ENCODE assay signal across 6 cellular contexts in the genomic region with DNA sequence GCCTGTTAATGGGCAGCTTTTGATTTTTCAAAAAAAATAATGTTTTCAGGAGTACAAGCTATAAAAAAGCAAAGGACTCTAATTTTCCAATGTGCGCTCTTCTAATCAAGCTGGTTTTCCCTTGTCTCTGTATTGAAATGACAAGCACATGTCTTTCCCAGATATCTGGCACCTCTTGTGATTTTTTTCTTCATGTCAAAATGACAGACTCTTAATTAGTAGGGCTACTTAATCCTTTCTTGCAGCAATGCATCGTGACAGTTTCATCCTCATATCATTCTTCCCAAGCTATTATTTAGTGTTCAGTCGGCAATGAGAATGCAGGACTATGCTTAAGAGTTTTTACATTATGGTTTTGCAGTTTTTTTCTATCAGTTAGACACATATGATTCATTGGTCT.
"Had no signal": no experiment of that assay in that cellular context is flagged by ENCODE, and none has a peak within 500 bp of the region (broad histone marks: within the 10 kb centered on the region; RNA-seq: fewer than 3 reads in every experiment).

No MANE protein-coding gene starts in this region.

- FAIRE-seq: H1, H54, HepG2 had no signal

- DNase-seq: H9, HCEC 1CT, KBM-7 had no signal
